ENCODE assay signal across 21 cellular contexts in genomic region chr10:58621379-58622077, GRCh38.
DNase-seq lines count a peak whose midpoint lies in the region; ATAC-seq and TF ChIP-seq lines count a peak whose summit lies in the region.
"Had no signal": no experiment of that assay in that cellular context is flagged by ENCODE, and none has a peak within 500 bp of the region (broad histone marks: within the 10 kb centered on the region; RNA-seq: fewer than 3 reads in every experiment).

No MANE protein-coding gene starts in this region.

- H3K27me3 ChIP-seq in mammary epithelial cell (ENCODE audit: insufficient read depth, low read length) (no peaks in the 10 kb centered on the region), SJCRH30 (no peaks in the 10 kb centered on the region)

- CTCF ChIA-PET in MCF 10A (lab: Yijun Ruan, JAX) (interaction anchor here (0.8 kb wide), 2 partner anchors 21 to 92 kb away, joined by 3 read pairs; no protein-coding TSS in a partner anchor), mammary epithelial cell (lab: Charles Lee; ENCODE audit: low non-redundant PET) (no interaction called here)

- H2AFZ ChIP-seq in mammary epithelial cell (ENCODE audit: low read depth, low read length) = no peak overlapping the region

- H3K27me3 Mint-ChIP-seq in MCF 10A (ENCODE audit: insufficient read depth, unreplicated experiment) = no peaks in the 10 kb centered on the region
- H3K27me3 Mint-ChIP-seq in mesothelial cell of epicardium (ENCODE audit: low read depth) = no peaks in the 10 kb centered on the region
- no peaks in the 10 kb centered on the region for H3K27me3 Mint-ChIP-seq in osteocyte (ENCODE audit: unreplicated experiment)

- H3K27ac Mint-ChIP-seq in MCF 10A (ENCODE audit: low read depth, unreplicated experiment) = peak overlapping the region; percentile 51
- peak overlapping the region; percentile 55 for H3K27ac Mint-ChIP-seq in mesothelial cell of epicardium
- H3K27ac Mint-ChIP-seq in osteocyte (ENCODE audit: unreplicated experiment) = peak overlapping the region; percentile 84

- H3K9me3 Mint-ChIP-seq in MCF 10A (ENCODE audit: unreplicated experiment) = no peaks in the 10 kb centered on the region
- H3K9me3 Mint-ChIP-seq in mesothelial cell of epicardium = peaks cover 9% of the 10 kb centered on the region
- peaks cover 4% of the 10 kb centered on the region for H3K9me3 Mint-ChIP-seq in osteocyte (ENCODE audit: unreplicated experiment)

- BruUV-seq in MCF 10A (replicated peaks; lab: Mats Ljungman, UMichigan) (no TSS peak), mammary epithelial cell (replicated peaks; lab: Mats Ljungman, UMichigan) (no TSS peak)

- H3K9me3 ChIP-seq in mammary epithelial cell (replicated peaks; ENCODE audit: insufficient read depth, low read length) (no peaks in the 10 kb centered on the region), SJCRH30 (replicated peaks) (no peaks in the 10 kb centered on the region)

- H3K36me3 ChIP-seq in mammary epithelial cell (ENCODE audit: insufficient read depth, low read length) (no peaks in the 10 kb centered on the region), SJCRH30 (no peaks in the 10 kb centered on the region)

- H3K4me3 ChIP-seq in mammary epithelial cell (replicated peaks in 1 of 3; ENCODE audit: insufficient read depth in 1 of 3, low read depth in 2 of 3, low read length in 3 of 3) = no peak overlapping the region
- no peak overlapping the region for H3K4me3 ChIP-seq in SJCRH30
- H3K4me3 ChIP-seq: K562 had no signal

- H4K20me1 ChIP-seq in mammary epithelial cell (ENCODE audit: insufficient read depth, low read length) = no peaks in the 10 kb centered on the region

- H3K4me1 Mint-ChIP-seq in MCF 10A (ENCODE audit: insufficient read depth, unreplicated experiment) = peaks cover 17% of the 10 kb centered on the region
- peaks cover 16% of the 10 kb centered on the region for H3K4me1 Mint-ChIP-seq in mesothelial cell of epicardium
- H3K4me1 Mint-ChIP-seq in osteocyte (ENCODE audit: unreplicated experiment) = peaks cover 45% of the 10 kb centered on the region

- 95% methylated on average over 7 of the region's 7 CpGs for WGBS in mammary epithelial cell (ENCODE audit: low coverage, missing lambda C conversion rate)

- H3K9ac ChIP-seq in mammary epithelial cell (ENCODE audit: insufficient read depth, low read length) = no peak overlapping the region

- POLR2A ChIA-PET in MCF 10A (lab: Yijun Ruan, JAX) = no interaction called here

- no peak overlapping the region for H3K4me3 Mint-ChIP-seq in MCF 10A (ENCODE audit: unreplicated experiment)
- no peak overlapping the region for H3K4me3 Mint-ChIP-seq in mesothelial cell of epicardium
- no peak overlapping the region for H3K4me3 Mint-ChIP-seq in osteocyte (ENCODE audit: unreplicated experiment)

- no peak for TF ChIP-seq CTCF in MCF 10A (IDR thresholded peaks at IDR 0.05; ENCODE audit: unreplicated experiment)
- no peak for TF ChIP-seq CTCF in mammary epithelial cell (conservative IDR thresholded peaks at IDR 0.05 in 1 of 2, IDR thresholded peaks at IDR 0.05 in 1 of 2; ENCODE audit: extremely low read depth in 1 of 2, insufficient read depth in 1 of 2, low read depth in 1 of 2, low read length in 2 of 2)
- no peak for TF ChIP-seq CTCF in mesothelial cell of epicardium (IDR thresholded peaks at IDR 0.05; ENCODE audit: unreplicated experiment)
- no peak for TF ChIP-seq CTCF in osteocyte (IDR thresholded peaks at IDR 0.05)

- H3K4me1 ChIP-seq in mammary epithelial cell (ENCODE audit: insufficient read depth, low read length) (peaks cover 4% of the 10 kb centered on the region), SJCRH30 (no peaks in the 10 kb centered on the region)

- intact Hi-C loops in MCF 10A (cut with micrococcal nuclease) = no loop called here
- intact Hi-C loops in mammary epithelial cell (cut with micrococcal nuclease) = no loop called here

- no peak overlapping the region for H3K4me2 ChIP-seq in mammary epithelial cell (ENCODE audit: insufficient read depth, low read depth, low read length)

- H3K27ac ChIP-seq in mammary epithelial cell (ENCODE audit: insufficient read depth, low read depth, low read length) = no peak overlapping the region
- H3K27ac ChIP-seq in SJCRH30 = no peak overlapping the region

- H3K36me3 Mint-ChIP-seq in MCF 10A (ENCODE audit: insufficient read depth, unreplicated experiment) (peaks cover 21% of the 10 kb centered on the region), mesothelial cell of epicardium (no peaks in the 10 kb centered on the region), osteocyte (ENCODE audit: unreplicated experiment) (peaks cover 9% of the 10 kb centered on the region)

- ATAC-seq in GM21515 (IDR thresholded peaks at IDR 0.05; ENCODE audit: unreplicated experiment) = no peak
- ATAC-seq in HG02938 (IDR thresholded peaks at IDR 0.05; ENCODE audit: unreplicated experiment) = no peak
- ATAC-seq: K562 had no signal

- H3K79me2 ChIP-seq in mammary epithelial cell (ENCODE audit: insufficient read depth, low read length) = peaks cover 2% of the 10 kb centered on the region

- in situ Hi-C loops in mammary epithelial cell (cut with MboI; ENCODE audit: low sequenced_read_pairs in 2 of 2) = no loop called here

- no peak for DNase-seq in MCF 10A (ENCODE audit: unreplicated experiment)
- DNase-seq in mammary epithelial cell = no peak
- no peak for DNase-seq in mesothelial cell of epicardium (ENCODE audit: low spot score in 2 of 2, unreplicated experiment in 2 of 2)
- DNase-seq in osteocyte (ENCODE audit: extremely low spot score, unreplicated experiment) = no peak
- no peak for DNase-seq in SJCRH30
- DNase-seq in H4 (ENCODE audit: low spot score) = no peak
- DNase-seq: 8988T, DMS153, GOT3, Kasumi-1, NCI-H1105 treated with DMSO at 0.1 percent for 48 hours, NCI-H146, NCI-H1930, NCI-H446 treated with DMSO at 0.1 percent for 48 hours, NCI-H526, RPMI8226, SHP77, SW 1271 had no signal

- dilution Hi-C loops in mammary epithelial cell (cut with HindIII; ENCODE audit: low sequenced_read_pairs) = no loop called here
